Comparison of ENCODE assay signal across 9 cellular contexts in the genomic region with DNA sequence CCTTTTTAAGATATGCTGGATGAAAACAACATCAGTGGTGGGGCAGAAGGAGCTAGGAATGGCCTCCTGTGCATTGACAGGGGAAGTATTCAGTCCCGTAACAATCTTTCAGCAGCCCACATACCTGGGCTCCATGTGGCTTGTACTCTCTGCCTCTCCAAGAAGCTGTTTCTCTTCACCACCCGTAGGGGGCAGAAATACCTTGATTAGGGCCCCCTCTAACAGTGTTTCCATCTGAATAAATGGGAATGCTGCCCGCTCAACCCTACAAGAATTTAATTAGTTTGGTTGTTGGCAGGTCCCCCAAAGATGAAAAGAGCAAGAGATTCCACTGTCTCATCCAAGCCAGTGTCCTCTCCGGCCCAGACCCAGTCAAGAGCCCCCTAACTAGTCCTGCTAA.
A peak's percentile ranks its signal among the peaks of the same experiment; 100 is the strongest.
DNase-seq lines count a peak whose midpoint lies in the region; ATAC-seq, FAIRE-seq and TF ChIP-seq lines count a peak whose summit lies in the region.
"Had no signal": no experiment of that assay in that cellular context is flagged by ENCODE, and none has a peak within 500 bp of the region (broad histone marks: within the 10 kb centered on the region; RNA-seq: fewer than 3 reads in every experiment).

No MANE protein-coding gene starts in this region.

- H3K79me2 ChIP-seq in fibroblast of lung (ENCODE audit: control insufficient read depth, insufficient read depth, low read length), result no peaks in the 10 kb centered on the region

- peak in 1 of 2 experiments; percentile 70; a peak in 3 of 6 replicates for ATAC-seq in A549
- ATAC-seq in GM19463 (IDR thresholded peaks at IDR 0.05; ENCODE audit: unreplicated experiment), result peak; percentile 62
- no peak for ATAC-seq in HG02870 (IDR thresholded peaks at IDR 0.05; ENCODE audit: unreplicated experiment)

- H3K27me3 ChIP-seq in fibroblast of lung (ENCODE audit: control insufficient read depth, insufficient read depth, low read length) (no peaks in the 10 kb centered on the region), tibial nerve (no peaks in the 10 kb centered on the region)

- DNase-seq in A549 (ENCODE audit: low read depth in 1 of 2, low spot score in 1 of 2) (peak in 1 of 2 experiments; percentile 9), NCI-H82 treated with DMSO at 0.1 percent for 48 hours (lab: John Stamatoyannopoulos, UW; ENCODE audit: unreplicated experiment) (peak; percentile 33), fibroblast of lung (ENCODE audit: low read depth in 2 of 2) (peak; percentile 50 to 67), HuH-7.5 (ENCODE audit: low spot score) (no peak), tibial nerve (ENCODE audit: low spot score in 2 of 2) (no peak)
- DNase-seq in activated naive CD4-positive, alpha-beta T cell (lab: John Stamatoyannopoulos, UW), result no peak
- DNase-seq: activated CD4-positive, alpha-beta T cell treated with anti-CD3 and anti-CD28 coated beads for 48 hours had no signal

- TF ChIP-seq EP300 in A549 (IDR thresholded peaks at IDR 0.05) (no peak), tibial nerve (IDR thresholded peaks at IDR 0.05) (no peak)

- FAIRE-seq in A549 (lab: Jason Lieb, UNC), result no peak

- no peaks in the 10 kb centered on the region for H4K20me1 ChIP-seq in fibroblast of lung (ENCODE audit: control insufficient read depth, extremely low read depth, insufficient read depth, low read length)

- H2AFZ ChIP-seq in fibroblast of lung (ENCODE audit: low read length), result no peak overlapping the region

- TF ChIP-seq CTCF in A549 (IDR thresholded peaks at IDR 0.05) (peak; percentile 15; the same call in 1 of the 3 replicates), fibroblast of lung (conservative IDR thresholded peaks at IDR 0.05 in 1 of 2, IDR thresholded peaks at IDR 0.05 in 1 of 2; ENCODE audit: low read depth in 1 of 2, low read length in 2 of 2) (peak; percentile 14 to 59), tibial nerve (IDR thresholded peaks at IDR 0.05) (no peak)

- POLR2A ChIA-PET in A549 (lab: Yijun Ruan, JAX), result interaction anchor here (0.6 kb wide), 1 partner anchor 250 kb away, joined by 3 read pairs; no protein-coding TSS in a partner anchor

- CTCF ChIA-PET in A549 (lab: Yijun Ruan, JAX), result interaction anchor here (1.0 kb wide), 1 partner anchor 347 kb away, joined by 3 read pairs; no protein-coding TSS in a partner anchor

- peak in 1 of 2 experiments; percentile 15; a peak in 1 of 5 replicates for TF ChIP-seq RAD21 in A549 (conservative IDR thresholded peaks at IDR 0.05 in 1 of 2, IDR thresholded peaks at IDR 0.05 in 1 of 2)

- H3K9me3 ChIP-seq in A549 (no peaks in the 10 kb centered on the region), fibroblast of lung (ENCODE audit: control insufficient read depth, insufficient read depth, low read depth, low read length) (no peaks in the 10 kb centered on the region), tibial nerve (no peaks in the 10 kb centered on the region)

- H3K4me1 ChIP-seq in A549 (no peaks in the 10 kb centered on the region), fibroblast of lung (ENCODE audit: control insufficient read depth, extremely low read depth, insufficient read depth, low read length) (no peaks in the 10 kb centered on the region), tibial nerve (no peaks in the 10 kb centered on the region)

- no peak overlapping the region for H3K9ac ChIP-seq in fibroblast of lung (ENCODE audit: insufficient read depth, low read length)

- H3K36me3 ChIP-seq in fibroblast of lung (ENCODE audit: control insufficient read depth, insufficient read depth, low read length), result no peaks in the 10 kb centered on the region
- no peaks in the 10 kb centered on the region for H3K36me3 ChIP-seq in tibial nerve

- H3K4me3 ChIP-seq in A549 (no peak overlapping the region), fibroblast of lung (replicated peaks in 1 of 4; ENCODE audit: control extremely low read depth in 1 of 4, insufficient read depth in 1 of 4, low read depth in 3 of 4, low read length in 4 of 4) (no peak overlapping the region), tibial nerve (no peak overlapping the region)

- no peak overlapping the region for H3K27ac ChIP-seq in A549
- no peak overlapping the region for H3K27ac ChIP-seq in fibroblast of lung (ENCODE audit: insufficient read depth, low read length)
- H3K27ac ChIP-seq in tibial nerve, result no peak overlapping the region

- WGBS in A549 (ENCODE audit: missing lambda C conversion rate), result 54% methylated on average over 4 of the region's 4 CpGs
- WGBS in tibial nerve, 2 donors, result 66 to 68% methylated on average over 4 of the region's 4 CpGs

- TF ChIP-seq POLR2A in A549 (IDR thresholded peaks at IDR 0.05; ENCODE audit: low read length), result no peak
- TF ChIP-seq POLR2A in tibial nerve (IDR thresholded peaks at IDR 0.05), result no peak

- no peak overlapping the region for H3K4me2 ChIP-seq in A549
- no peak overlapping the region for H3K4me2 ChIP-seq in fibroblast of lung (ENCODE audit: extremely low read depth, insufficient read depth, low read length)

TF ChIP-seq in A549, 52 proteins besides CTCF, POLR2A, EP300 and RAD21:
- TF ChIP-seq HOXA7 (CRISPR knock-in tag; IDR thresholded peaks at IDR 0.05) (no peak), ESRRA (IDR thresholded peaks at IDR 0.05; ENCODE audit: borderline replicate concordance, low read length) (no peak), RFX5 (IDR thresholded peaks at IDR 0.05) (no peak), SREBF2 (IDR thresholded peaks at IDR 0.05) (no peak), JUNB (IDR thresholded peaks at IDR 0.05) (no peak), FOSB (CRISPR knock-in tag; IDR thresholded peaks at IDR 0.05) (no peak), TFCP2L1 (CRISPR knock-in tag; IDR thresholded peaks at IDR 0.05) (no peak), EHF (CRISPR knock-in tag; IDR thresholded peaks at IDR 0.05) (no peak), MAZ (IDR thresholded peaks at IDR 0.05; ENCODE audit: borderline replicate concordance, low read depth, low read length) (no peak), CHD2 (IDR thresholded peaks at IDR 0.05; ENCODE audit: low read length, partially characterized antibody) (no peak), FOXS1 (CRISPR knock-in tag; IDR thresholded peaks at IDR 0.05) (no peak), ZC3H11A (IDR thresholded peaks at IDR 0.05) (no peak), GATA3 (IDR thresholded peaks at IDR 0.05; ENCODE audit: borderline replicate concordance) (no peak)
- TF ChIP-seq, protein P1, sequence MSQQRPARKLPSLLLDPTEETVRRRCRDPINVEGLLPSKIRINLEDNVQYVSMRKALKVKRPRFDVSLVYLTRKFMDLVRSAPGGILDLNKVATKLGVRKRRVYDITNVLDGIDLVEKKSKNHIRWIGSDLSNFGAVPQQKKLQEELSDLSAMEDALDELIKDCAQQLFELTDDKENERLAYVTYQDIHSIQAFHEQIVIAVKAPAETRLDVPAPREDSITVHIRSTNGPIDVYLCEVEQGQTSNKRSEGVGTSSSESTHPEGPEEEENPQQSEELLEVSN (IDR thresholded peaks at IDR 0.05; ENCODE audit: borderline replicate concordance, low read depth), result no peak
- TF ChIP-seq, protein P2, sequence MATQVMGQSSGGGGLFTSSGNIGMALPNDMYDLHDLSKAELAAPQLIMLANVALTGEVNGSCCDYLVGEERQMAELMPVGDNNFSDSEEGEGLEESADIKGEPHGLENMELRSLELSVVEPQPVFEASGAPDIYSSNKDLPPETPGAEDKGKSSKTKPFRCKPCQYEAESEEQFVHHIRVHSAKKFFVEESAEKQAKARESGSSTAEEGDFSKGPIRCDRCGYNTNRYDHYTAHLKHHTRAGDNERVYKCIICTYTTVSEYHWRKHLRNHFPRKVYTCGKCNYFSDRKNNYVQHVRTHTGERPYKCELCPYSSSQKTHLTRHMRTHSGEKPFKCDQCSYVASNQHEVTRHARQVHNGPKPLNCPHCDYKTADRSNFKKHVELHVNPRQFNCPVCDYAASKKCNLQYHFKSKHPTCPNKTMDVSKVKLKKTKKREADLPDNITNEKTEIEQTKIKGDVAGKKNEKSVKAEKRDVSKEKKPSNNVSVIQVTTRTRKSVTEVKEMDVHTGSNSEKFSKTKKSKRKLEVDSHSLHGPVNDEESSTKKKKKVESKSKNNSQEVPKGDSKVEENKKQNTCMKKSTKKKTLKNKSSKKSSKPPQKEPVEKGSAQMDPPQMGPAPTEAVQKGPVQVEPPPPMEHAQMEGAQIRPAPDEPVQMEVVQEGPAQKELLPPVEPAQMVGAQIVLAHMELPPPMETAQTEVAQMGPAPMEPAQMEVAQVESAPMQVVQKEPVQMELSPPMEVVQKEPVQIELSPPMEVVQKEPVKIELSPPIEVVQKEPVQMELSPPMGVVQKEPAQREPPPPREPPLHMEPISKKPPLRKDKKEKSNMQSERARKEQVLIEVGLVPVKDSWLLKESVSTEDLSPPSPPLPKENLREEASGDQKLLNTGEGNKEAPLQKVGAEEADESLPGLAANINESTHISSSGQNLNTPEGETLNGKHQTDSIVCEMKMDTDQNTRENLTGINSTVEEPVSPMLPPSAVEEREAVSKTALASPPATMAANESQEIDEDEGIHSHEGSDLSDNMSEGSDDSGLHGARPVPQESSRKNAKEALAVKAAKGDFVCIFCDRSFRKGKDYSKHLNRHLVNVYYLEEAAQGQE (IDR thresholded peaks at IDR 0.05), result no peak
TF ChIP-seq in A549: peak in this region for 0.

Comparison
In these comparisons a context has a peak if more than half of its experiments do, and no peak if none do; other contexts are left out.
1. DNase-seq: peak in NCI-H82 treated with DMSO at 0.1 percent for 48 hours (single experiment) and fibroblast of lung (2 of 2); none in HuH-7.5 (single experiment), tibial nerve (0 of 2) and activated naive CD4-positive, alpha-beta T cell (0 of 4).
2. CTCF ChIP-seq: peak in A549 (single experiment) and fibroblast of lung (2 of 2); none in tibial nerve (0 of 5).